16 cellular contexts compared by ENCODE assay signal in genomic region chr10:44051091-44051490, GRCh38.
"Had no signal": no experiment of that assay in that cellular context is flagged by ENCODE, and none has a peak within 500 bp of the region (broad histone marks: within the 10 kb centered on the region; RNA-seq: fewer than 3 reads in every experiment).

No MANE protein-coding gene starts in this region.

- H3K27ac ChIP-seq: dorsolateral prefrontal cortex, gastrocnemius medialis, neutrophil, prostate gland, sigmoid colon, thoracic aorta, tibial nerve, upper lobe of left lung had no signal

- ATAC-seq: gastrocnemius medialis; left lobe of liver; naive thymus-derived CD8-positive, alpha-beta T cell; right cardiac atrium; stimulated activated memory B cell treated with anti-CD40 and anti-IgM and Interleukin-4, amounts not matched to agents 10 μg/mL and 1 μg/mL and 100 μg/mL, for 72 hours; stimulated activated naive CD8-positive, alpha-beta T cell treated with anti-CD3 and anti-CD28 coated beads, Interleukin-15, Interleukin-2, amounts not matched to agents 100 U/mL and 50 U/mL, for 24 hours had no signal

- H3K27me3 ChIP-seq: gastrocnemius medialis, sigmoid colon, tibial nerve, upper lobe of left lung had no signal

- H3K9me3 ChIP-seq: gastrocnemius medialis, neutrophil, prostate gland, sigmoid colon, thoracic aorta, tibial nerve, upper lobe of left lung had no signal

- H3K4me1 ChIP-seq: gastrocnemius medialis had no signal

- H3K36me3 ChIP-seq: gastrocnemius medialis, neutrophil, prostate gland, sigmoid colon, thoracic aorta, tibial nerve, upper lobe of left lung had no signal

- H3K4me3 ChIP-seq: dorsolateral prefrontal cortex, gastrocnemius medialis, prostate gland, sigmoid colon, thoracic aorta, tibial nerve, upper lobe of left lung had no signal

- DNase-seq: dorsolateral prefrontal cortex; effector CD4-positive, alpha-beta T cell; gastrocnemius medialis; mesendoderm; naive thymus-derived CD8-positive, alpha-beta T cell; right cardiac atrium; sigmoid colon; stimulated activated CD4-positive, alpha-beta T cell treated with anti-CD3 and anti-CD28 coated beads, Interleukin-4, amount 100 ng/mL, for 4 hours; stimulated activated naive CD8-positive, alpha-beta T cell treated with anti-CD3 and anti-CD28 coated beads, Interleukin-15, Interleukin-2, amounts not matched to agents 100 U/mL and 50 U/mL, for 24 hours; upper lobe of left lung had no signal
